In the genomic region with DNA sequence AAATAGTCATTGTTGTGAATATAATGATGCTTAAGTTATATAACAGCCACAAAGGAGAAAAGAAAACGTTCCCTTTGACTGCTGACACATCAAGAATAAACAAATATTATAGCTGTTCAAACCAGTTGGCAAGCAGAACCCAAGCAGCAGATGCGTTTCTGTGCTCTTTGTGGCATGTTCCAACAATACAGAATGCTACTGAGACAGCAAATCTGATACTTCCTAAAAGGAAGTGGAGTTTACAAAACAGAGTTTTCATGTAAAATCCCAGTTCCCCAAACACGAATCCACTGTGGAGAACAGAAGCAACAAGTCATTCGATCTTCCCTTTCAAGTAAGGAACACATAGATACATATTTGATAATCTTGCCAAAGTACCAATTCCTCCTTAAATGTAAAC, we compare ENCODE assay signal across 20 cellular contexts.
DNase-seq lines count a peak whose midpoint lies in the region; ATAC-seq, FAIRE-seq and TF ChIP-seq lines count a peak whose summit lies in the region.
"Had no signal": no experiment of that assay in that cellular context is flagged by ENCODE, and none has a peak within 500 bp of the region (broad histone marks: within the 10 kb centered on the region; RNA-seq: fewer than 3 reads in every experiment).

No MANE protein-coding gene starts in this region.

- H3K4me3 Mint-ChIP-seq in CD14-positive monocyte (peak overlapping the region; percentile 0 to 52), osteocyte (ENCODE audit: unreplicated experiment) (no peak overlapping the region)
- H3K4me3 Mint-ChIP-seq in CD8-positive, alpha-beta T cell, result no peak overlapping the region
- H3K4me3 Mint-ChIP-seq: activated naive CD4-positive, alpha-beta T cell treated with anti-CD3 and anti-CD28 coated beads, Interleukin-2, amount 10 ng/mL, durations not matched to agents 7 days and 5 days; T-helper 1 cell treated with Interleukin-12 subunit alpha and Interleukin-12 subunit beta and Interleukin-4 antibody, amounts not matched to agents 30 μg/mL and 1 μg/mL, for 36 hours; type B pancreatic cell had no signal

- no peak for ATAC-seq in CD8-positive, alpha-beta T cell
- no peak for ATAC-seq in GM21528 (IDR thresholded peaks at IDR 0.05; ENCODE audit: low FRiP score, unreplicated experiment)
- ATAC-seq: foreskin keratinocyte had no signal

- H3K9me3 Mint-ChIP-seq in CD14-positive monocyte, result peaks cover 0 to 3% (median 0%) of the 10 kb centered on the region in 7 donors
- H3K9me3 Mint-ChIP-seq in osteocyte (ENCODE audit: unreplicated experiment), result no peaks in the 10 kb centered on the region
- H3K9me3 Mint-ChIP-seq in CD8-positive, alpha-beta T cell, result peaks cover 5% of the 10 kb centered on the region
- H3K9me3 Mint-ChIP-seq: activated naive CD4-positive, alpha-beta T cell treated with anti-CD3 and anti-CD28 coated beads, Interleukin-2, amount 10 ng/mL, durations not matched to agents 7 days and 5 days; type B pancreatic cell had no signal

- H3K27me3 Mint-ChIP-seq in CD14-positive monocyte (ENCODE audit: low read depth in 3 of 3), result no peaks in the 10 kb centered on the region
- no peaks in the 10 kb centered on the region for H3K27me3 Mint-ChIP-seq in osteocyte (ENCODE audit: unreplicated experiment)
- H3K27me3 Mint-ChIP-seq in CD8-positive, alpha-beta T cell (ENCODE audit: low read depth), result no peaks in the 10 kb centered on the region

- no peak for DNase-seq in CD14-positive monocyte (ENCODE audit: low spot score)
- peak; percentile 68 for DNase-seq in bronchial epithelial cell (ENCODE audit: low read depth)
- DNase-seq in lung microvascular endothelial cell (ENCODE audit: low read depth in 2 of 2), result peak; percentile 30 to 61
- DNase-seq in H7, result no peak
- DNase-seq in osteocyte (ENCODE audit: extremely low spot score, unreplicated experiment), result no peak
- no peak for DNase-seq in CD8-positive, alpha-beta T cell
- DNase-seq: activated CD4-positive, alpha-beta T cell treated with anti-CD3 and anti-CD28 coated beads, Interleukin-2, amount 50 U/mL, for 48 hours; activated naive CD4-positive, alpha-beta T cell treated with anti-CD3 and anti-CD28 coated beads, Interleukin-2, amount 10 ng/mL, durations not matched to agents 7 days and 5 days; activated T-cell treated with anti-CD3 and anti-CD28 coated beads, Interleukin-2, amount 50 U/mL, for 1 hour; foreskin keratinocyte; NCI-H187 treated with DMSO at 0.1 percent for 48 hours; NCI-H510A treated with DMSO at 0.1 percent for 48 hours; SJCRH30; stimulated activated CD4-positive, alpha-beta T cell treated with anti-CD3 and anti-CD28 coated beads, Interleukin-15, amount 100 ng/mL, for 24 hours; stimulated activated naive CD4-positive, alpha-beta T cell treated with Interleukin-2 at 50 U/mL for 16 hours had no signal

- H3K27me3 ChIP-seq in bronchial epithelial cell (ENCODE audit: control insufficient read depth, insufficient read depth, low read length) (no peaks in the 10 kb centered on the region), H7 (ENCODE audit: control insufficient read depth, insufficient read depth, low read length) (no peaks in the 10 kb centered on the region)
- no peaks in the 10 kb centered on the region for H3K27me3 ChIP-seq in CD8-positive, alpha-beta T cell (ENCODE audit: insufficient read depth, low read length)
- H3K27me3 ChIP-seq: foreskin keratinocyte, SJCRH30 had no signal

- no peak overlapping the region for H3K27ac ChIP-seq in HEK293 (ENCODE audit: extremely low read depth, low read depth, low read length)
- H3K27ac ChIP-seq in CD8-positive, alpha-beta T cell (ENCODE audit: low read depth, low read length), result no peak overlapping the region
- H3K27ac ChIP-seq: foreskin keratinocyte, SJCRH30 had no signal

- no peaks in the 10 kb centered on the region for H3K9me3 ChIP-seq in HEK293 (ENCODE audit: control insufficient read depth, insufficient read depth, low read depth, low read length)
- H3K9me3 ChIP-seq in CD8-positive, alpha-beta T cell (ENCODE audit: low read length), result no peaks in the 10 kb centered on the region
- H3K9me3 ChIP-seq: SJCRH30 had no signal

- no peak for TF ChIP-seq CTCF in CD14-positive monocyte (IDR thresholded peaks at IDR 0.05)
- no peak for TF ChIP-seq CTCF in HEK293 (tag by site-specific recombination; IDR thresholded peaks at IDR 0.05)
- TF ChIP-seq CTCF in bronchial epithelial cell (IDR thresholded peaks at IDR 0.05; ENCODE audit: insufficient read depth, low read length, severe bottlenecking), result no peak
- no peak for TF ChIP-seq CTCF in osteocyte (IDR thresholded peaks at IDR 0.05)
- no peak for TF ChIP-seq CTCF in CD8-positive, alpha-beta T cell (IDR thresholded peaks at IDR 0.05)

- H3K4me3 ChIP-seq in HEK293 (ENCODE audit: low read depth, low read length), result no peak overlapping the region
- no peak overlapping the region for H3K4me3 ChIP-seq in bronchial epithelial cell (ENCODE audit: low read depth, low read length)
- H3K4me3 ChIP-seq in H7 (ENCODE audit: insufficient read depth, low read depth, low read length), result no peak overlapping the region
- no peak overlapping the region for H3K4me3 ChIP-seq in CD8-positive, alpha-beta T cell (ENCODE audit: low read depth, low read length)
- H3K4me3 ChIP-seq: SJCRH30 had no signal

- H3K27ac Mint-ChIP-seq in CD14-positive monocyte (peak overlapping the region; percentile 82 to 96 (median 89)), osteocyte (ENCODE audit: unreplicated experiment) (no peak overlapping the region)
- H3K27ac Mint-ChIP-seq in CD8-positive, alpha-beta T cell, result no peak overlapping the region
- H3K27ac Mint-ChIP-seq: activated naive CD4-positive, alpha-beta T cell treated with anti-CD3 and anti-CD28 coated beads, Interleukin-2, amount 10 ng/mL, durations not matched to agents 7 days and 5 days; T-helper 1 cell treated with Interleukin-12 subunit alpha and Interleukin-12 subunit beta and Interleukin-4 antibody, amounts not matched to agents 30 μg/mL and 1 μg/mL, for 36 hours; type B pancreatic cell had no signal

- CTCF ChIA-PET in HEK293 (lab: Yijun Ruan, JAX), result interaction anchor here (1.0 to 4.0 kb wide), 4 partner anchors 10 to 54 kb away, joined by 3 to 29 read pairs (median 4); no protein-coding TSS in a partner anchor
- CTCF ChIA-PET in CD8-positive, alpha-beta T cell (lab: Charles Lee), result no interaction called here

- H3K4me1 Mint-ChIP-seq in CD14-positive monocyte, result peaks cover 50% of the 10 kb centered on the region
- peaks cover 13% of the 10 kb centered on the region for H3K4me1 Mint-ChIP-seq in osteocyte (ENCODE audit: unreplicated experiment)
- peaks cover 31% of the 10 kb centered on the region for H3K4me1 Mint-ChIP-seq in CD8-positive, alpha-beta T cell (ENCODE audit: low read depth)

- H3K4me1 ChIP-seq in HEK293 (ENCODE audit: control insufficient read depth, insufficient read depth, low read length), result 0 out of 2 replicates have a peak, but pooled peaks cover 3% of the 10 kb centered on the region
- peaks cover 9% of the 10 kb centered on the region for H3K4me1 ChIP-seq in CD8-positive, alpha-beta T cell (ENCODE audit: insufficient read depth, low read length)
- H3K4me1 ChIP-seq: SJCRH30 had no signal

- FAIRE-seq in bronchial epithelial cell (lab: Jason Lieb, UNC), result no peak
- FAIRE-seq: astrocyte had no signal

- POLR2A ChIA-PET in HEK293 (lab: Yijun Ruan, JAX), result no interaction called here
- POLR2A ChIA-PET in CD8-positive, alpha-beta T cell (lab: Charles Lee), result no interaction called here

- H3K36me3 Mint-ChIP-seq in CD14-positive monocyte (peaks cover 0 to 8% of the 10 kb centered on the region in 2 donors), osteocyte (ENCODE audit: unreplicated experiment) (peaks cover 2% of the 10 kb centered on the region)
- H3K36me3 Mint-ChIP-seq in CD8-positive, alpha-beta T cell, result peaks cover 17% of the 10 kb centered on the region

- intact Hi-C loops in CD14-positive monocyte (cut with micrococcal nuclease), result loop anchor here (5.0 to 10.0 kb wide), 2 partner anchors 35 to 47 kb away; no protein-coding TSS in a partner anchor
- intact Hi-C loops in CD8-positive, alpha-beta T cell (cut with DNase I, micrococcal nuclease), result no loop called here

- H3K36me3 ChIP-seq in HEK293 (ENCODE audit: control insufficient read depth in 2 of 2, insufficient read depth in 1 of 2, low read length in 2 of 2), result no peaks in the 10 kb centered on the region
- no peaks in the 10 kb centered on the region for H3K36me3 ChIP-seq in bronchial epithelial cell (ENCODE audit: control insufficient read depth, insufficient read depth, low read length)
- no peaks in the 10 kb centered on the region for H3K36me3 ChIP-seq in H7 (replicated peaks; ENCODE audit: control insufficient read depth, insufficient read depth, low read length)
- H3K36me3 ChIP-seq in CD8-positive, alpha-beta T cell (ENCODE audit: insufficient read depth, low read length), result no peaks in the 10 kb centered on the region
- H3K36me3 ChIP-seq: SJCRH30 had no signal

TF ChIP-seq in HEK293, 187 proteins besides CTCF, POLR2A, EP300 and RAD21:
- TF ChIP-seq PRDM10 (tag by site-specific recombination; IDR thresholded peaks at IDR 0.05) (no peak), ZNF501 (tag by site-specific recombination; IDR thresholded peaks at IDR 0.05) (no peak), SCRT2 (tag by site-specific recombination; IDR thresholded peaks at IDR 0.05) (peak; percentile 57)

Comparison
In these comparisons a context has a peak if more than half of its experiments do, and no peak if none do; other contexts are left out.
1. DNase-seq: peak in bronchial epithelial cell (single experiment) and lung microvascular endothelial cell (2 of 2); none in CD14-positive monocyte (single experiment), H7 (single experiment), osteocyte (single experiment) and CD8-positive, alpha-beta T cell (0 of 7).
2. H3K27ac Mint-ChIP-seq: peak in CD14-positive monocyte (7 of 7); none in osteocyte (single experiment) and CD8-positive, alpha-beta T cell (single experiment).
3. H3K4me3 Mint-ChIP-seq: peak in CD14-positive monocyte (2 of 2); none in osteocyte (single experiment) and CD8-positive, alpha-beta T cell (single experiment).
4. intact Hi-C loops: an anchor here in CD14-positive monocyte (5.0 to 10.0 kb wide); none called in CD8-positive, alpha-beta T cell.